In genomic region chr14:51593397-51593796, GRCh38 we compare ENCODE assay signal across 22 cellular contexts.
DNase-seq lines count a peak whose midpoint lies in the region; ATAC-seq lines count a peak whose summit lies in the region.
"Had no signal": no experiment of that assay in that cellular context is flagged by ENCODE, and none has a peak within 500 bp of the region (broad histone marks: within the 10 kb centered on the region; RNA-seq: fewer than 3 reads in every experiment).

No MANE protein-coding gene starts in this region.

- peaks cover 7% of the 10 kb centered on the region for H3K27me3 Mint-ChIP-seq in activated naive CD8-positive, alpha-beta T cell treated with anti-CD3 and anti-CD28 coated beads, Interleukin-2, amount 50 U/mL, for 24 hours

- no peaks in the 10 kb centered on the region for H3K36me3 ChIP-seq in BLaER1
- H3K36me3 ChIP-seq: neural progenitor cell, SJCRH30 had no signal

- H3K27ac ChIP-seq in BLaER1 = no peak overlapping the region
- H3K27ac ChIP-seq: neural progenitor cell, SJCRH30, VCaP had no signal

- no peaks in the 10 kb centered on the region for H3K9me3 Mint-ChIP-seq in activated naive CD8-positive, alpha-beta T cell treated with anti-CD3 and anti-CD28 coated beads, Interleukin-2, amount 50 U/mL, for 24 hours
- H3K9me3 Mint-ChIP-seq: central memory CD8-positive, alpha-beta T cell; IgD-negative memory B cell; neural progenitor cell had no signal

- no peak overlapping the region for H3K4me3 ChIP-seq in BLaER1
- H3K4me3 ChIP-seq: neural progenitor cell, SJCRH30 had no signal

- no peaks in the 10 kb centered on the region for H3K27me3 ChIP-seq in BLaER1
- H3K27me3 ChIP-seq: neural progenitor cell, SJCRH30 had no signal

- peak; percentile 72 for DNase-seq in NCI-H69 (lab: John Stamatoyannopoulos, UW)
- DNase-seq in kidney tubule cell (ENCODE audit: low spot score) = peak; percentile 33
- no peak for DNase-seq in activated naive CD8-positive, alpha-beta T cell treated with anti-CD3 and anti-CD28 coated beads, Interleukin-2, amount 50 U/mL, for 24 hours
- no peak for DNase-seq in globus pallidus (ENCODE audit: low spot score)
- no peak for DNase-seq in UCSD-AML1 (lab: John Stamatoyannopoulos, UW; ENCODE audit: unreplicated experiment)
- DNase-seq: activated CD4-positive, alpha-beta T cell treated with anti-CD3 and anti-CD28 coated beads, Interleukin-2, amount 50 U/mL, for 48 hours; activated naive CD4-positive, alpha-beta T cell; activated T-cell treated with anti-CD3 and anti-CD28 coated beads for 4 hours; anterior cingulate cortex; NCI-H2081; NCI-H510A treated with DMSO at 0.1 percent for 48 hours; substantia nigra; T-helper 17 cell had no signal

- peaks cover 6% of the 10 kb centered on the region for H3K4me1 ChIP-seq in BLaER1
- H3K4me1 ChIP-seq: neural progenitor cell had no signal

- 0 out of 2 replicates have a peak overlapping the region, but pooled peaks have one; percentile 13 for H3K4me2 ChIP-seq in BLaER1
- H3K4me2 ChIP-seq: neural progenitor cell had no signal

- peak; percentile 71 for ATAC-seq in GM19455 (IDR thresholded peaks at IDR 0.05; ENCODE audit: unreplicated experiment)
- no peak for ATAC-seq in activated naive CD8-positive, alpha-beta T cell treated with anti-CD3 and anti-CD28 coated beads, Interleukin-2, amount 50 U/mL, for 24 hours
- ATAC-seq in GM21528 (IDR thresholded peaks at IDR 0.05; ENCODE audit: low FRiP score, unreplicated experiment) = no peak
- ATAC-seq: HCT116 had no signal

- H3K9me3 ChIP-seq in BLaER1 = no peaks in the 10 kb centered on the region
- H3K9me3 ChIP-seq: SJCRH30 had no signal

- H3K4me3 Mint-ChIP-seq in activated naive CD8-positive, alpha-beta T cell treated with anti-CD3 and anti-CD28 coated beads, Interleukin-2, amount 50 U/mL, for 24 hours = no peak overlapping the region
- H3K4me3 Mint-ChIP-seq: central memory CD8-positive, alpha-beta T cell; IgD-negative memory B cell; neural progenitor cell; T-helper 17 cell had no signal

- no peaks in the 10 kb centered on the region for H3K36me3 Mint-ChIP-seq in activated naive CD8-positive, alpha-beta T cell treated with anti-CD3 and anti-CD28 coated beads, Interleukin-2, amount 50 U/mL, for 24 hours (ENCODE audit: low read depth)
- H3K36me3 Mint-ChIP-seq: IgD-negative memory B cell, neural progenitor cell had no signal

- no peaks in the 10 kb centered on the region for H4K20me1 ChIP-seq in BLaER1

- H3K27ac Mint-ChIP-seq in activated naive CD8-positive, alpha-beta T cell treated with anti-CD3 and anti-CD28 coated beads, Interleukin-2, amount 50 U/mL, for 24 hours = no peak overlapping the region
- H3K27ac Mint-ChIP-seq: IgD-negative memory B cell, neural progenitor cell, T-helper 17 cell had no signal

- no peak overlapping the region for H3K9ac ChIP-seq in BLaER1
- H3K9ac ChIP-seq: neural progenitor cell had no signal

- H3K4me1 Mint-ChIP-seq in activated naive CD8-positive, alpha-beta T cell treated with anti-CD3 and anti-CD28 coated beads, Interleukin-2, amount 50 U/mL, for 24 hours = peaks cover 4% of the 10 kb centered on the region
- H3K4me1 Mint-ChIP-seq: IgD-negative memory B cell, T-helper 17 cell had no signal

Comparison
In these comparisons a context has a peak if more than half of its experiments do, and no peak if none do; other contexts are left out.
1. DNase-seq: peak in NCI-H69 (single experiment) and kidney tubule cell (single experiment); none in activated naive CD8-positive, alpha-beta T cell treated with anti-CD3 and anti-CD28 coated beads, Interleukin-2, amount 50 U/mL, for 24 hours (single experiment), globus pallidus (single experiment) and UCSD-AML1 (single experiment).